In genomic region chr6:35218021-35218420, GRCh38 we compare ENCODE assay signal across 1 cellular context.
TF ChIP-seq lines count a peak whose summit lies in the region.

No MANE protein-coding gene starts in this region.

TF ChIP-seq in GM23338, 12 proteins besides CTCF, POLR2A, EP300 and RAD21:
- TF ChIP-seq REST (IDR thresholded peaks at IDR 0.05; ENCODE audit: unreplicated experiment) (no peak), STAT1 (IDR thresholded peaks at IDR 0.05; ENCODE audit: unreplicated experiment) (no peak), NANOG (IDR thresholded peaks at IDR 0.05; ENCODE audit: borderline replicate concordance) (no peak), CREB1 (CRISPR knock-in tag; IDR thresholded peaks at IDR 0.05; ENCODE audit: low read depth) (no peak), EZH2 (IDR thresholded peaks at IDR 0.05; ENCODE audit: low read depth, unreplicated experiment) (no peak), ZNF331 (CRISPR knock-in tag; IDR thresholded peaks at IDR 0.05; ENCODE audit: low read depth) (no peak), JUNB (IDR thresholded peaks at IDR 0.05; ENCODE audit: unreplicated experiment) (no peak), ZNF114 (CRISPR knock-in tag; IDR thresholded peaks at IDR 0.05) (no peak), EZH2phosphoT487 (IDR thresholded peaks at IDR 0.05; ENCODE audit: unreplicated experiment) (no peak), ZNF462 (CRISPR knock-in tag; IDR thresholded peaks at IDR 0.05) (no peak), POLR2AphosphoS5 (IDR thresholded peaks at IDR 0.05; ENCODE audit: low read depth) (no peak), ETS1 (IDR thresholded peaks at IDR 0.05) (no peak)
